Comparison of ENCODE assay signal across 8 cellular contexts in genomic region chr10:61987951-61988379, GRCh38.
DNase-seq lines count a peak whose midpoint lies in the region; ATAC-seq and TF ChIP-seq lines count a peak whose summit lies in the region.

No MANE protein-coding gene starts in this region.

- H3K4me1 ChIP-seq in mammary epithelial cell (ENCODE audit: insufficient read depth, low read length) (peaks cover 7% of the 10 kb centered on the region), right lobe of liver (peaks cover 0 to 22% (median 2%) of the 10 kb centered on the region in 4 donors), PC-9 (replicated peaks; ENCODE audit: insufficient read depth) (peaks cover 6% of the 10 kb centered on the region), thyroid gland (peaks cover 0 to 3% of the 10 kb centered on the region in 2 donors)

- no peak for DNase-seq in MCF 10A (ENCODE audit: unreplicated experiment)
- DNase-seq in mammary epithelial cell: no peak
- DNase-seq in T-helper 17 cell: no peak
- DNase-seq in right lobe of liver: no peak
- DNase-seq in PC-9: no peak
- no peak for DNase-seq in thyroid gland
- DNase-seq in COLO829 (ENCODE audit: low spot score): no peak

- H3F3A ChIP-seq in PC-9 (ENCODE audit: insufficient read depth, low read depth): no peaks in the 10 kb centered on the region

- H3K27ac ChIP-seq in mammary epithelial cell (ENCODE audit: insufficient read depth, low read depth, low read length): no peak overlapping the region
- peak overlapping the region in 1 of 3 donors; percentile 29 for H3K27ac ChIP-seq in right lobe of liver
- no peak overlapping the region for H3K27ac ChIP-seq in PC-9
- no peak overlapping the region for H3K27ac ChIP-seq in thyroid gland

- POLR2A ChIA-PET in MCF 10A (lab: Yijun Ruan, JAX) (interaction anchor here (0.5 to 1.9 kb wide), 7 partner anchors 13 to 107 kb away, joined by 3 to 6 read pairs (median 3); no protein-coding TSS in a partner anchor), PC-9 (lab: Charles Lee; ENCODE audit: unreplicated experiment) (interaction anchor here (0.6 to 0.7 kb wide), 2 partner anchors 10 to 75 kb away, joined by 4 read pairs; no protein-coding TSS in a partner anchor)

- H4K20me1 ChIP-seq in mammary epithelial cell (ENCODE audit: insufficient read depth, low read length) (no peaks in the 10 kb centered on the region), PC-9 (ENCODE audit: insufficient read depth) (no peaks in the 10 kb centered on the region)

- H3K79me2 ChIP-seq in mammary epithelial cell (ENCODE audit: insufficient read depth, low read length) (no peaks in the 10 kb centered on the region), PC-9 (ENCODE audit: low read depth) (no peaks in the 10 kb centered on the region)

- 75% methylated on average over 2 of the region's 2 CpGs for WGBS in mammary epithelial cell (ENCODE audit: low coverage, missing lambda C conversion rate)
- WGBS in right lobe of liver (ENCODE audit: insufficient coverage, low coverage, low lambda C conversion rate, missing lambda C conversion rate): 6% methylated on average over 2 of the region's 2 CpGs
- 71 to 72% methylated on average over 2 of the region's 2 CpGs for WGBS in thyroid gland, 2 donors

- no peak overlapping the region for H3K4me2 ChIP-seq in mammary epithelial cell (ENCODE audit: insufficient read depth, low read depth, low read length)
- no peak overlapping the region for H3K4me2 ChIP-seq in PC-9

- BruUV-seq in MCF 10A (replicated peaks; lab: Mats Ljungman, UMichigan) (no TSS peak), mammary epithelial cell (replicated peaks; lab: Mats Ljungman, UMichigan) (no TSS peak), PC-9 (replicated peaks; lab: Mats Ljungman, UMichigan) (no TSS peak)

- H3K27me3 ChIP-seq in mammary epithelial cell (ENCODE audit: insufficient read depth, low read length) (no peaks in the 10 kb centered on the region), right lobe of liver (no peaks in the 10 kb centered on the region), PC-9 (ENCODE audit: insufficient read depth, low read depth) (no peaks in the 10 kb centered on the region), thyroid gland (no peaks in the 10 kb centered on the region)

- no peak for TF ChIP-seq POLR2A in right lobe of liver (IDR thresholded peaks at IDR 0.05)
- no peak for TF ChIP-seq POLR2A in thyroid gland (IDR thresholded peaks at IDR 0.05)

- H3K36me3 ChIP-seq in mammary epithelial cell (ENCODE audit: insufficient read depth, low read length) (no peaks in the 10 kb centered on the region), right lobe of liver (no peaks in the 10 kb centered on the region), PC-9 (ENCODE audit: low read depth) (no peaks in the 10 kb centered on the region), thyroid gland (no peaks in the 10 kb centered on the region)

- H3K27ac Mint-ChIP-seq in MCF 10A (ENCODE audit: low read depth, unreplicated experiment) (peak overlapping the region; percentile 66), T-helper 17 cell (peak overlapping the region; percentile 93)

- TF ChIP-seq CTCF in MCF 10A (IDR thresholded peaks at IDR 0.05; ENCODE audit: unreplicated experiment): no peak
- no peak for TF ChIP-seq CTCF in mammary epithelial cell (conservative IDR thresholded peaks at IDR 0.05 in 1 of 2, IDR thresholded peaks at IDR 0.05 in 1 of 2; ENCODE audit: extremely low read depth in 1 of 2, insufficient read depth in 1 of 2, low read depth in 1 of 2, low read length in 2 of 2)
- no peak for TF ChIP-seq CTCF in right lobe of liver (IDR thresholded peaks at IDR 0.05)
- no peak for TF ChIP-seq CTCF in PC-9 (conservative IDR thresholded peaks at IDR 0.05)
- no peak for TF ChIP-seq CTCF in thyroid gland (IDR thresholded peaks at IDR 0.05)

- H3K4me3 ChIP-seq in mammary epithelial cell (replicated peaks in 1 of 3; ENCODE audit: insufficient read depth in 1 of 3, low read depth in 2 of 3, low read length in 3 of 3): no peak overlapping the region
- H3K4me3 ChIP-seq in right lobe of liver: no peak overlapping the region
- no peak overlapping the region for H3K4me3 ChIP-seq in PC-9
- no peak overlapping the region for H3K4me3 ChIP-seq in thyroid gland (replicated peaks in 1 of 3)

- H3K36me3 Mint-ChIP-seq in MCF 10A (ENCODE audit: insufficient read depth, unreplicated experiment) (peaks cover 5% of the 10 kb centered on the region), T-helper 17 cell (ENCODE audit: low read depth) (peaks cover 4% of the 10 kb centered on the region)

- intact Hi-C loops in MCF 10A (cut with micrococcal nuclease) (no loop called here), mammary epithelial cell (cut with micrococcal nuclease) (no loop called here), right lobe of liver (cut with DNase I) (no loop called here), PC-9 (cut with micrococcal nuclease; ENCODE audit: unreplicated experiment) (no loop called here), thyroid gland (cut with DNase I) (no loop called here)

- peak; percentile 97 for ATAC-seq in HG02973 (IDR thresholded peaks at IDR 0.05; ENCODE audit: unreplicated experiment)
- ATAC-seq in T-helper 17 cell: peak; percentile 68
- ATAC-seq in right lobe of liver: peak; percentile 49 to 63 (median 60)

- in situ Hi-C loops in mammary epithelial cell (cut with MboI; ENCODE audit: low sequenced_read_pairs in 2 of 2): no loop called here

- H3K4me1 Mint-ChIP-seq in MCF 10A (ENCODE audit: insufficient read depth, unreplicated experiment) (peaks cover 18% of the 10 kb centered on the region), T-helper 17 cell (peaks cover 44% of the 10 kb centered on the region)

- CTCF ChIA-PET in MCF 10A (lab: Yijun Ruan, JAX): interaction anchor here (0.5 to 1.5 kb wide), 5 partner anchors 15 to 277 kb away, joined by 3 to 4 read pairs (median 3); no protein-coding TSS in a partner anchor
- CTCF ChIA-PET in mammary epithelial cell (lab: Charles Lee; ENCODE audit: low non-redundant PET): no interaction called here
- CTCF ChIA-PET in PC-9 (lab: Charles Lee): no interaction called here

- H3K9me3 Mint-ChIP-seq in MCF 10A (ENCODE audit: unreplicated experiment): no peaks in the 10 kb centered on the region

- no peaks in the 10 kb centered on the region for H3K27me3 Mint-ChIP-seq in MCF 10A (ENCODE audit: insufficient read depth, unreplicated experiment)
- no peaks in the 10 kb centered on the region for H3K27me3 Mint-ChIP-seq in T-helper 17 cell

- H3K9me3 ChIP-seq in mammary epithelial cell (replicated peaks; ENCODE audit: insufficient read depth, low read length): no peaks in the 10 kb centered on the region
- H3K9me3 ChIP-seq in T-helper 17 cell (ENCODE audit: control insufficient read depth, low read length, poor library complexity, severe bottlenecking): no peaks in the 10 kb centered on the region
- H3K9me3 ChIP-seq in right lobe of liver: no peaks in the 10 kb centered on the region
- no peaks in the 10 kb centered on the region; the same call in 1 of the 2 replicates for H3K9me3 ChIP-seq in PC-9 (ENCODE audit: insufficient read depth, low read depth)
- no peaks in the 10 kb centered on the region for H3K9me3 ChIP-seq in thyroid gland

- H3K4me3 Mint-ChIP-seq in MCF 10A (ENCODE audit: unreplicated experiment) (no peak overlapping the region), T-helper 17 cell (peak overlapping the region; percentile 75)

- H2AFZ ChIP-seq in mammary epithelial cell (ENCODE audit: low read depth, low read length) (no peak overlapping the region), PC-9 (no peak overlapping the region)

- H3K9ac ChIP-seq in mammary epithelial cell (ENCODE audit: insufficient read depth, low read length): no peak overlapping the region

- dilution Hi-C loops in mammary epithelial cell (cut with HindIII; ENCODE audit: low sequenced_read_pairs): no loop called here

- no peaks in the 10 kb centered on the region for H3K9me2 ChIP-seq in PC-9 (ENCODE audit: insufficient read depth)
